10 cellular contexts compared by ENCODE assay signal in the genomic region with DNA sequence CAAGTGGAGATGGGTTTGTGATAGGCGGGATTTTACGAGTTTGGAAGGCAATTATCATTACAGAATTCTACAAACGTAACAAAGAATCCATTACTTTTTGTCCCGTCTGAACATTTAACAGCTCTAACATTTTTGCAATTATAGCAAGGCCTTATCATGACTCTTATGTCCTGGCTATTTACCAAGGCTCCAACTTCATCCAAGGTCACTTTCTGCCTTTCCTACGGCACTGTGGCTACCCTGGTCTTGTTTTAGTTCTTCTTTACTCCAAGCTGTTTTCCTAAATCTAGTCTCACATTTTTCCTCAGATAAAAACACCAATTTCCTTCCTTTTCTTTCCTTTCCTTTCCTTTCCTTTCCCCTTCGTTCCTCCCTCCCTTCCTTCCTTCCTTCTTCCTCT. TPM values are rescaled to one million over a fixed set of nuclear protein-coding genes. Genes with fewer than 3 reads are reported as not detected.
"Had no signal": no experiment of that assay in that cellular context is flagged by ENCODE, and none has a peak within 500 bp of the region (broad histone marks: within the 10 kb centered on the region; RNA-seq: fewer than 3 reads in every experiment).

No MANE protein-coding gene starts in this region.

- DNase-seq: GM23248, GOT3, H7, HFFc6 had no signal

- H3K9ac ChIP-seq: GM23248 had no signal

- H3K27ac Mint-ChIP-seq: HFFc6, IgD-negative memory B cell had no signal

- H3K4me3 ChIP-seq: GM23248, HAP-1 had no signal

- H3K4me1 Mint-ChIP-seq: IgD-negative memory B cell had no signal

- H3K4me1 ChIP-seq: HAP-1 had no signal

- H3K9me3 ChIP-seq: HAP-1 had no signal

- H3K36me3 ChIP-seq: HAP-1 had no signal

- H3K27ac ChIP-seq: GM23248, HL-60 had no signal

- H3K4me3 Mint-ChIP-seq: HFFc6, IgD-negative memory B cell had no signal

- FAIRE-seq: HepG2 had no signal

- H2AFZ ChIP-seq: GM23248 had no signal

- H3K36me3 Mint-ChIP-seq: IgD-negative memory B cell had no signal

- ATAC-seq: HCT116, HepG2 had no signal

- H3K27me3 Mint-ChIP-seq: IgD-negative memory B cell had no signal

RNA-seq across cellular contexts. Expression of gene GRM7, which starts 33.5 kb away (rescaled TPM):
- total RNA-seq: GM23248, H4, HepG2, HFFc6 had no signal
- polyA plus RNA-seq: GM23248, HepG2, IgD-negative memory B cell had no signal
